8 cellular contexts compared by ENCODE assay signal in genomic region chr3:27728195-27729087, GRCh38. TPM values are rescaled to one million over a fixed set of nuclear protein-coding genes. Genes with fewer than 3 reads are reported as not detected.
DNase-seq lines count a peak whose midpoint lies in the region; ATAC-seq, FAIRE-seq and TF ChIP-seq lines count a peak whose summit lies in the region.

No MANE protein-coding gene starts in this region.

- peak in 1 of 2 donors; percentile 45 for DNase-seq in cardiac muscle cell (ENCODE audit: low read depth in 1 of 2, low spot score in 1 of 2)
- no peak for DNase-seq in Right ventricle myocardium inferior (ENCODE audit: missing footprints)
- DNase-seq in SK-N-DZ (ENCODE audit: low spot score) = peak; percentile 52
- no peak for DNase-seq in foreskin keratinocyte
- no peak for DNase-seq in suprapubic skin (ENCODE audit: low spot score in 2 of 2)
- no peak for DNase-seq in NCI-H187 treated with DMSO at 0.1 percent for 48 hours (lab: John Stamatoyannopoulos, UW)
- DNase-seq in SW 1271 (lab: John Stamatoyannopoulos, UW) = no peak
- no peak for DNase-seq in H54 (ENCODE audit: insufficient read length, low spot score)

- no peak for TF ChIP-seq EP300 in suprapubic skin (IDR thresholded peaks at IDR 0.05)

- H3K9me3 ChIP-seq in cardiac muscle cell (ENCODE audit: low read depth) (no peaks in the 10 kb centered on the region), suprapubic skin (no peaks in the 10 kb centered on the region)

- ATAC-seq in Right ventricle myocardium inferior (no peak), foreskin keratinocyte (peak; percentile 75)

- TF ChIP-seq POLR2A in suprapubic skin (IDR thresholded peaks at IDR 0.05) = no peak
- no peak for TF ChIP-seq POLR2A in H54 (IDR thresholded peaks at IDR 0.05; ENCODE audit: low read depth, low read length)

- H3K4me1 ChIP-seq in cardiac muscle cell (ENCODE audit: low read depth) (peaks cover 14% of the 10 kb centered on the region), foreskin keratinocyte (peaks cover 3% of the 10 kb centered on the region), suprapubic skin (peaks cover 43% of the 10 kb centered on the region)

- intact Hi-C loops in Right ventricle myocardium inferior (cut with DNase I) = no loop called here

- H3K36me3 ChIP-seq in cardiac muscle cell = no peaks in the 10 kb centered on the region
- H3K36me3 ChIP-seq in suprapubic skin = no peaks in the 10 kb centered on the region

- H3K27me3 ChIP-seq in cardiac muscle cell (peaks cover 100% of the 10 kb centered on the region), foreskin keratinocyte (peaks cover 97% of the 10 kb centered on the region), suprapubic skin (peaks cover 92% of the 10 kb centered on the region)

- H3K27ac ChIP-seq in cardiac muscle cell (no peak overlapping the region), foreskin keratinocyte (no peak overlapping the region), suprapubic skin (no peak overlapping the region)

- 3% methylated on average over 35 of the region's 35 CpGs for WGBS in suprapubic skin

- TF ChIP-seq CTCF in cardiac muscle cell (IDR thresholded peaks at IDR 0.05; ENCODE audit: low read depth, low read length) (no peak), foreskin keratinocyte (conservative IDR thresholded peaks at IDR 0.05) (peak; percentile 45), suprapubic skin (IDR thresholded peaks at IDR 0.05) (no peak)

- FAIRE-seq in H54 (lab: Jason Lieb, UNC) = no peak

- H3K4me3 ChIP-seq in cardiac muscle cell (peak overlapping the region; percentile 18), suprapubic skin (peak overlapping the region; percentile 27)

RNA-seq across cellular contexts. Expression of gene EOMES, which starts 6.3 kb away (rescaled TPM):
- total RNA-seq in cardiac muscle cell (0.11 TPM in 1 of 2 replicates, not detected in the other), Right ventricle myocardium inferior (0.08 TPM), foreskin keratinocyte (0.37 and 0.95 TPM in 2 replicates), suprapubic skin (not detected)
- polyA plus RNA-seq in cardiac muscle cell (0.34 TPM in 1 of 2 replicates, not detected in the other), foreskin keratinocyte (0.24 and 0.57 TPM in 2 replicates)
- polyA plus RNA-seq in SK-N-DZ (2014; cell fraction: cytosol; rRNA removed) = 0.37 TPM in 1 of 2 replicates, not detected in the other
- polyA plus RNA-seq in SK-N-DZ (2014; cell fraction: nucleus; rRNA removed) = not detected in 2 replicates
